22 cellular contexts compared by ENCODE assay signal in genomic region chr3:196813903-196814302, GRCh38. TPM values are rescaled to one million over a fixed set of nuclear protein-coding genes. Genes with fewer than 3 reads are reported as not detected.
DNase-seq lines count a peak whose midpoint lies in the region; ATAC-seq and TF ChIP-seq lines count a peak whose summit lies in the region.
"Had no signal": no experiment of that assay in that cellular context is flagged by ENCODE, and none has a peak within 500 bp of the region (broad histone marks: within the 10 kb centered on the region; RNA-seq: fewer than 3 reads in every experiment).

No MANE protein-coding gene starts in this region.

- ATAC-seq in PC-3 (peak; percentile 35; the same call in 1 of the 2 replicates), HG02759 (IDR thresholded peaks at IDR 0.05; ENCODE audit: unreplicated experiment) (no peak)
- ATAC-seq: activated CD4-positive, alpha-beta T cell treated with anti-CD3 and anti-CD28 coated beads for 36 hours; body of pancreas; stimulated activated naive CD8-positive, alpha-beta T cell treated with anti-CD3 and anti-CD28 coated beads, Interleukin-15, amount 100 ng/mL, for 72 hours had no signal

- no peak overlapping the region for H2AFZ ChIP-seq in PC-3 (ENCODE audit: low read length)
- H2AFZ ChIP-seq: neural progenitor cell had no signal

- H3K27me3 ChIP-seq in PC-3 (ENCODE audit: low read length), result no peaks in the 10 kb centered on the region
- H3K27me3 ChIP-seq: body of pancreas, neural progenitor cell, spleen, transverse colon had no signal

- H3K79me2 ChIP-seq in PC-3 (ENCODE audit: low read length), result no peaks in the 10 kb centered on the region

- H3K27ac ChIP-seq in PC-3 (ENCODE audit: low read length), result no peak overlapping the region
- H3K27ac ChIP-seq: body of pancreas, neural progenitor cell, transverse colon had no signal

- peaks cover 43% of the 10 kb centered on the region for H3K36me3 ChIP-seq in PC-3 (ENCODE audit: low read depth, low read length)

- CTCF ChIA-PET in PC-3 (lab: Charles Lee), result interaction anchor here (0.5 kb wide), 1 partner anchor 57 kb away, joined by 3 read pairs; no protein-coding TSS in a partner anchor

- peaks cover 12% of the 10 kb centered on the region; the same call in 1 of the 2 replicates for H3K4me1 ChIP-seq in PC-3 (ENCODE audit: insufficient read depth, low read length)
- H3K4me1 ChIP-seq: body of pancreas, neural progenitor cell, transverse colon had no signal

- H3K9ac ChIP-seq in PC-3 (ENCODE audit: low read length), result no peak overlapping the region
- H3K9ac ChIP-seq: neural progenitor cell had no signal

- H3K4me3 ChIP-seq in PC-3 (ENCODE audit: low read length), result no peak overlapping the region
- H3K4me3 ChIP-seq in choroid plexus epithelial cell (ENCODE audit: low read depth, low read length), result no peak overlapping the region
- H3K4me3 ChIP-seq: body of pancreas, neural progenitor cell, spleen, transverse colon had no signal

- POLR2A ChIA-PET in PC-3 (lab: Charles Lee; ENCODE audit: unreplicated experiment), result no interaction called here

- DNase-seq in ELR (ENCODE audit: low read depth), result peak; percentile 21
- peak; percentile 44 for DNase-seq in PC-3
- DNase-seq in choroid plexus epithelial cell (ENCODE audit: low read depth), result peak; percentile 54
- peak; percentile 39 to 61 for DNase-seq in lung microvascular endothelial cell (ENCODE audit: low read depth in 2 of 2)
- no peak for DNase-seq in NCI-H2107 treated with DMSO at 0.1 percent for 48 hours (lab: John Stamatoyannopoulos, UW; ENCODE audit: unreplicated experiment)
- no peak for DNase-seq in NCI-H1105 (lab: John Stamatoyannopoulos, UW)
- no peak for DNase-seq in NCI-H2227 (lab: John Stamatoyannopoulos, UW; ENCODE audit: unreplicated experiment)
- DNase-seq: activated CD4-positive, alpha-beta T cell treated with anti-CD3 and anti-CD28 coated beads for 36 hours; body of pancreas; DMS 273 treated with DMSO at 0.1 percent for 48 hours; foreskin melanocyte; GF-D8; left cardiac atrium; NCI-H1048; NCI-H2029 treated with DMSO at 0.1 percent for 48 hours; RPMI8226; spleen; stimulated activated CD4-positive, alpha-beta T cell treated with anti-CD3 and anti-CD28 coated beads, Interleukin-4, amount 100 ng/mL, for 24 hours; stimulated activated naive CD8-positive, alpha-beta T cell treated with anti-CD3 and anti-CD28 coated beads, Interleukin-15, amount 100 ng/mL, for 72 hours; transverse colon had no signal

- no peak overlapping the region for H3K4me2 ChIP-seq in PC-3 (ENCODE audit: low read length)
- H3K4me2 ChIP-seq: neural progenitor cell had no signal

- intact Hi-C loops in PC-3 (cut with micrococcal nuclease), result no loop called here

- no peaks in the 10 kb centered on the region for H4K20me1 ChIP-seq in PC-3 (ENCODE audit: low read length)

- H3K9me3 ChIP-seq in PC-3 (ENCODE audit: low read length), result no peaks in the 10 kb centered on the region
- H3K9me3 ChIP-seq: body of pancreas, spleen, transverse colon had no signal

- H3K9me2 ChIP-seq in PC-3 (replicated peaks; ENCODE audit: low read length), result no peaks in the 10 kb centered on the region

- TF ChIP-seq CTCF in PC-3 (conservative IDR thresholded peaks at IDR 0.05; ENCODE audit: low read depth, low read length) (no peak), choroid plexus epithelial cell (conservative IDR thresholded peaks at IDR 0.05; ENCODE audit: low read depth, low read length) (no peak)

- H3F3A ChIP-seq in PC-3 (ENCODE audit: low read length, unreplicated experiment), result no peaks in the 10 kb centered on the region

- BruUV-seq in PC-3 (replicated peaks; lab: Mats Ljungman, UMichigan), result no TSS peak

RNA-seq across cellular contexts. Expression of gene SENP5, which starts 53.8 kb away (rescaled TPM):
- total RNA-seq in PC-3 (2014; rRNA removed) (31.4 and 34.2 TPM in 2 replicates), lung microvascular endothelial cell (25.3 and 38.9 TPM in 2 replicates)

Comparison
In these comparisons a context has a peak if more than half of its experiments do, and no peak if none do; other contexts are left out.
1. DNase-seq: peak in ELR (single experiment), PC-3 (single experiment), choroid plexus epithelial cell (single experiment) and lung microvascular endothelial cell (2 of 2); none in NCI-H2107 treated with DMSO at 0.1 percent for 48 hours (single experiment), NCI-H1105 (single experiment) and NCI-H2227 (single experiment).